Comparison of ENCODE assay signal across 8 cellular contexts in genomic region chr15:43517354-43518072, GRCh38. TPM values are rescaled to one million over a fixed set of nuclear protein-coding genes. Genes with fewer than 3 reads are reported as not detected.
DNase-seq lines count a peak whose midpoint lies in the region; ATAC-seq lines count a peak whose summit lies in the region.

TSS of gene MAP1A (plus strand) at chr15:43517608. CDS start at chr15:43521474, 3,866 bp downstream.

- ATAC-seq in esophagus mucosa (peak; percentile 20), GM21515 (IDR thresholded peaks at IDR 0.05; ENCODE audit: unreplicated experiment) (no peak)

- H3K27me3 ChIP-seq in SJCRH30 (no peaks in the 10 kb centered on the region), mucosa of rectum (ENCODE audit: control insufficient read depth in 2 of 2, insufficient read depth in 2 of 2, low read length in 2 of 2) (peaks cover 0 to 5% of the 10 kb centered on the region in 2 donors)

- WGBS in urinary bladder: under 1% methylated on average over 15 of the region's 15 CpGs

- H3K4me1 ChIP-seq in SJCRH30 (peaks cover 40% of the 10 kb centered on the region), mucosa of rectum (ENCODE audit: control insufficient read depth in 2 of 2, insufficient read depth in 2 of 2, low read length in 2 of 2) (peaks cover 5 to 21% of the 10 kb centered on the region in 2 donors), urinary bladder (ENCODE audit: insufficient read depth) (no peaks in the 10 kb centered on the region)

- peak within 1 kb of the TSS; percentile 86 for H3K27ac ChIP-seq in SJCRH30
- H3K27ac ChIP-seq in mucosa of rectum (ENCODE audit: low read depth in 2 of 2, low read length in 2 of 2): peak within 1 kb of the TSS; percentile 38 to 71
- peak within 1 kb of the TSS; percentile 30 for H3K27ac ChIP-seq in urinary bladder (ENCODE audit: low read depth)

- in situ Hi-C loops in ACHN (cut with HindIII; ENCODE audit: low pct_ligation_motif_present, low pct_unique_long_range_greater_than_20kb, low sequenced_read_pairs): no loop called here

- peak; percentile 28 to 64 (median 41) for DNase-seq in NCI-H1417 (lab: John Stamatoyannopoulos, UW)
- DNase-seq in NCI-H1417 treated with DMSO at 0.1 percent for 48 hours (lab: John Stamatoyannopoulos, UW): no peak
- peak; percentile 84 to 85 for DNase-seq in SJCRH30
- DNase-seq in ACHN: no peak

- H3K4me3 ChIP-seq in SJCRH30 (peak within 1 kb of the TSS; percentile 65), mucosa of rectum (ENCODE audit: low read length in 2 of 2) (peak within 1 kb of the TSS; percentile 55 to 74), urinary bladder (ENCODE audit: low read depth, low read length) (peak within 1 kb of the TSS; percentile 37)

- H3K9ac ChIP-seq in mucosa of rectum (ENCODE audit: low read depth in 1 of 2, low read length in 2 of 2): peak within 1 kb of the TSS; percentile 24 to 32

- H3K36me3 ChIP-seq in SJCRH30: peaks cover 20% of the 10 kb centered on the region
- no peaks in the 10 kb centered on the region for H3K36me3 ChIP-seq in mucosa of rectum (ENCODE audit: control insufficient read depth in 2 of 2, insufficient read depth in 2 of 2, low read length in 2 of 2)
- H3K36me3 ChIP-seq in urinary bladder (ENCODE audit: insufficient read depth): no peaks in the 10 kb centered on the region

- H3K9me3 ChIP-seq in SJCRH30 (replicated peaks) (no peaks in the 10 kb centered on the region), mucosa of rectum (ENCODE audit: control insufficient read depth in 2 of 2, low read length in 2 of 2) (no peaks in the 10 kb centered on the region)

RNA-seq across cellular contexts. Expression of gene MAP1A, which starts in this region (rescaled TPM):
- total RNA-seq in SJCRH30 (2014; rRNA removed; shearing (Covaris generic)): 10.1 and 10.3 TPM in 2 replicates
- total RNA-seq in esophagus mucosa (0.76 TPM), urinary bladder (14.3 TPM)
- 27.3 TPM for polyA plus RNA-seq in urinary bladder

Comparison
In these comparisons a context has a peak if more than half of its experiments do, and no peak if none do; other contexts are left out.
1. DNase-seq: peak in NCI-H1417 (3 of 3) and SJCRH30 (2 of 2); none in NCI-H1417 treated with DMSO at 0.1 percent for 48 hours (single experiment) and ACHN (single experiment).
2. Peak in ATAC-seq in esophagus mucosa; RNA of the gene not detected or under 1 TPM.
3. H3K27ac ChIP-seq: peak in every context shown above with its lines; median percentile 86 in SJCRH30; 54 in mucosa of rectum; 30 in urinary bladder.
4. Peak in every context shown above with its lines, with median percentiles within 50 percentile points of each other: H3K4me3 ChIP-seq.